Comparison of ENCODE assay signal across 21 cellular contexts in the genomic region with DNA sequence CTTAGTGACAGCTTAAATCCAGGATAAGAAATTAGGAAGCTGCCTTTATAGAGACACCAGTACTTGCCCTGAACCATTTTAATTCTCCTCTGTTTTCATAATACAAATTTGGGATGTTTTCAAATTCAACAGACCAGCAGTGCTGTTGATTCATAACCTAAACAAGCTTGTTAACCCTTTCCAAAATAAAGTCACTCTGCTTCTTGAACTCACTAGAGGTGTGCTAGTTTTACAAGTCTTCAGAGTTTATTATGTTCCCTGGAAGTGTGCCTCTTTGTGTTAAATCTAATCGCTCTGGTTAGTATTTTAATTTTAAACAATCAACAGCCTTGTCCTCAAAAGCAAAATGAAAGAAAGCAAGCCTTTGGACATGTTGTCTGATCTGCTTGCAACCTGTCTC.
DNase-seq lines count a peak whose midpoint lies in the region; FAIRE-seq and TF ChIP-seq lines count a peak whose summit lies in the region.
"Had no signal": no experiment of that assay in that cellular context is flagged by ENCODE, and none has a peak within 500 bp of the region (broad histone marks: within the 10 kb centered on the region; RNA-seq: fewer than 3 reads in every experiment).

No MANE protein-coding gene starts in this region.

- H3K27me3 Mint-ChIP-seq in MCF 10A (ENCODE audit: insufficient read depth, unreplicated experiment) (no peaks in the 10 kb centered on the region), osteocyte (ENCODE audit: unreplicated experiment) (no peaks in the 10 kb centered on the region)
- H3K27me3 Mint-ChIP-seq: activated naive CD8-positive, alpha-beta T cell treated with anti-CD3 and anti-CD28 coated beads, Interleukin-2, amount 50 U/mL, for 24 hours; type B pancreatic cell had no signal

- no peak for FAIRE-seq in endothelial cell of umbilical vein (lab: Jason Lieb, UNC)
- FAIRE-seq: HTR-8/SVneo had no signal

- no peaks in the 10 kb centered on the region for H3K9me3 Mint-ChIP-seq in MCF 10A (ENCODE audit: unreplicated experiment)
- H3K9me3 Mint-ChIP-seq in osteocyte (ENCODE audit: unreplicated experiment), result peaks cover 5% of the 10 kb centered on the region
- H3K9me3 Mint-ChIP-seq: type B pancreatic cell had no signal

- DNase-seq in MCF 10A (ENCODE audit: unreplicated experiment) (no peak), mammary epithelial cell (no peak), endothelial cell of umbilical vein (ENCODE audit: low read depth, low spot score) (peak; percentile 31), osteocyte (ENCODE audit: extremely low spot score, unreplicated experiment) (no peak), brain microvascular endothelial cell (no peak), COLO668 (lab: John Stamatoyannopoulos, UW; ENCODE audit: unreplicated experiment) (no peak)
- no peak for DNase-seq in effector memory CD4-positive, alpha-beta T cell
- DNase-seq: ACHN; activated CD4-positive, CD25-positive, alpha-beta regulatory T cell; activated naive CD8-positive, alpha-beta T cell treated with anti-CD3 and anti-CD28 coated beads, Interleukin-2, amount 50 U/mL, for 24 hours; CD4-positive, alpha-beta memory T cell; cerebellar nuclear complex; EL; foreskin keratinocyte; left cardiac atrium; NCI-H1694; stimulated activated CD4-positive, alpha-beta T cell treated with anti-CD3 and anti-CD28 coated beads, Interleukin-12 subunit alpha, Interleukin-12 subunit beta, amount 100 ng/mL, for 4 hours; T-helper 17 cell had no signal

- peaks cover 22% of the 10 kb centered on the region for H3K4me1 Mint-ChIP-seq in MCF 10A (ENCODE audit: insufficient read depth, unreplicated experiment)
- peaks cover 41% of the 10 kb centered on the region for H3K4me1 Mint-ChIP-seq in osteocyte (ENCODE audit: unreplicated experiment)
- H3K4me1 Mint-ChIP-seq: activated naive CD8-positive, alpha-beta T cell treated with anti-CD3 and anti-CD28 coated beads, Interleukin-2, amount 50 U/mL, for 24 hours; CD4-positive, alpha-beta memory T cell; T-helper 17 cell had no signal

- no peak overlapping the region for H2AFZ ChIP-seq in mammary epithelial cell (ENCODE audit: low read depth, low read length)
- H2AFZ ChIP-seq in endothelial cell of umbilical vein (ENCODE audit: low read depth, low read length), result peak overlapping the region; percentile 14

- BruUV-seq in MCF 10A (replicated peaks; lab: Mats Ljungman, UMichigan), result no TSS peak
- no TSS peak for BruUV-seq in mammary epithelial cell (replicated peaks; lab: Mats Ljungman, UMichigan)
- BruUV-seq in endothelial cell of umbilical vein (replicated peaks; lab: Mats Ljungman, UMichigan), result no TSS peak

- H3K79me2 ChIP-seq in mammary epithelial cell (ENCODE audit: insufficient read depth, low read length), result no peaks in the 10 kb centered on the region
- H3K79me2 ChIP-seq in endothelial cell of umbilical vein (ENCODE audit: control insufficient read depth, insufficient read depth, low read length), result no peaks in the 10 kb centered on the region

- H3K4me3 ChIP-seq in mammary epithelial cell (replicated peaks in 1 of 3; ENCODE audit: insufficient read depth in 1 of 3, low read depth in 2 of 3, low read length in 3 of 3) (no peak overlapping the region), endothelial cell of umbilical vein (replicated peaks in 1 of 3; ENCODE audit: insufficient read depth in 1 of 3, low read depth in 1 of 3, low read length in 3 of 3) (no peak overlapping the region), urinary bladder (ENCODE audit: low read depth, low read length) (no peak overlapping the region), brain microvascular endothelial cell (ENCODE audit: low read depth, low read length) (no peak overlapping the region)
- H3K4me3 ChIP-seq in effector memory CD4-positive, alpha-beta T cell (ENCODE audit: insufficient read depth, low read depth, low read length, poor library complexity, severe bottlenecking), result no peak overlapping the region

- CTCF ChIA-PET in MCF 10A (lab: Yijun Ruan, JAX), result interaction anchor here (0.6 to 1.0 kb wide), 4 partner anchors 9 to 65 kb away, joined by 3 to 5 read pairs (median 4); no protein-coding TSS in a partner anchor
- CTCF ChIA-PET in mammary epithelial cell (lab: Charles Lee; ENCODE audit: low non-redundant PET), result interaction anchor here (0.7 kb wide), 1 partner anchor 60 kb away, joined by 4 read pairs; no protein-coding TSS in a partner anchor
- CTCF ChIA-PET in endothelial cell of umbilical vein (lab: Charles Lee), result interaction anchor here (0.7 to 1.6 kb wide), 3 partner anchors 9 to 257 kb away, joined by 3 to 5 read pairs (median 4); no protein-coding TSS in a partner anchor

- POLR2A ChIA-PET in MCF 10A (lab: Yijun Ruan, JAX), result interaction anchor here (1.2 kb wide), 1 partner anchor 18 kb away, joined by 3 read pairs; no protein-coding TSS in a partner anchor
- POLR2A ChIA-PET in endothelial cell of umbilical vein (lab: Charles Lee), result interaction anchor here (1.1 kb wide), 1 partner anchor 256 kb away, joined by 6 read pairs; a partner anchor contains a TSS

- TF ChIP-seq POLR2A in endothelial cell of umbilical vein (IDR thresholded peaks at IDR 0.05; ENCODE audit: low read depth, low read length), result no peak

- no peak overlapping the region for H3K27ac ChIP-seq in mammary epithelial cell (ENCODE audit: insufficient read depth, low read depth, low read length)
- no peak overlapping the region for H3K27ac ChIP-seq in endothelial cell of umbilical vein (ENCODE audit: insufficient read depth, low read depth, low read length)
- peak overlapping the region; percentile 2 for H3K27ac ChIP-seq in urinary bladder (ENCODE audit: low read depth)
- H3K27ac ChIP-seq in brain microvascular endothelial cell, result no peak overlapping the region
- no peak overlapping the region for H3K27ac ChIP-seq in effector memory CD4-positive, alpha-beta T cell (ENCODE audit: insufficient read depth, low read length, poor library complexity, severe bottlenecking)
- H3K27ac ChIP-seq: foreskin keratinocyte had no signal

- H3K4me1 ChIP-seq in mammary epithelial cell (ENCODE audit: insufficient read depth, low read length) (no peaks in the 10 kb centered on the region), endothelial cell of umbilical vein (ENCODE audit: control insufficient read depth, extremely low read depth, insufficient read depth, low read length) (peaks cover 5% of the 10 kb centered on the region), urinary bladder (ENCODE audit: insufficient read depth) (peaks cover 1% of the 10 kb centered on the region)
- H3K4me1 ChIP-seq in effector memory CD4-positive, alpha-beta T cell (ENCODE audit: control insufficient read depth, insufficient read depth, low read length, poor library complexity, severe bottlenecking), result no peaks in the 10 kb centered on the region
- H3K4me1 ChIP-seq: foreskin keratinocyte had no signal

- intact Hi-C loops in MCF 10A (cut with micrococcal nuclease), result no loop called here
- intact Hi-C loops in mammary epithelial cell (cut with micrococcal nuclease), result loop anchor here (5.0 kb wide), 1 partner anchor 35 kb away; no protein-coding TSS in a partner anchor
- intact Hi-C loops in endothelial cell of umbilical vein (cut with micrococcal nuclease), result no loop called here

- H3K4me2 ChIP-seq in mammary epithelial cell (ENCODE audit: insufficient read depth, low read depth, low read length) (no peak overlapping the region), endothelial cell of umbilical vein (ENCODE audit: insufficient read depth, low read length) (no peak overlapping the region)

- H3K36me3 Mint-ChIP-seq in MCF 10A (ENCODE audit: insufficient read depth, unreplicated experiment) (no peaks in the 10 kb centered on the region), osteocyte (ENCODE audit: unreplicated experiment) (no peaks in the 10 kb centered on the region)
- H3K36me3 Mint-ChIP-seq: CD4-positive, alpha-beta memory T cell; type B pancreatic cell had no signal

- H3K9ac ChIP-seq in mammary epithelial cell (ENCODE audit: insufficient read depth, low read length), result no peak overlapping the region
- no peak overlapping the region for H3K9ac ChIP-seq in endothelial cell of umbilical vein (replicated peaks; ENCODE audit: extremely low read depth, insufficient read depth, low read length)

- 29% methylated on average over 1 of the region's 1 CpG for WGBS in mammary epithelial cell (ENCODE audit: low coverage, missing lambda C conversion rate)
- 27% methylated on average over 1 of the region's 1 CpG for WGBS in urinary bladder

- H3K36me3 ChIP-seq in mammary epithelial cell (ENCODE audit: insufficient read depth, low read length) (no peaks in the 10 kb centered on the region), endothelial cell of umbilical vein (ENCODE audit: control insufficient read depth in 2 of 2, extremely low read depth in 1 of 2, insufficient read depth in 2 of 2, low read length in 2 of 2) (no peaks in the 10 kb centered on the region), urinary bladder (ENCODE audit: insufficient read depth) (no peaks in the 10 kb centered on the region), brain microvascular endothelial cell (replicated peaks) (no peaks in the 10 kb centered on the region)
- H3K36me3 ChIP-seq in effector memory CD4-positive, alpha-beta T cell (ENCODE audit: control insufficient read depth, insufficient read depth, low read length), result no peaks in the 10 kb centered on the region

- dilution Hi-C loops in mammary epithelial cell (cut with HindIII; ENCODE audit: low sequenced_read_pairs) (no loop called here), endothelial cell of umbilical vein (cut with MboI; ENCODE audit: extremely low pct_ligation_motif_present, low sequenced_read_pairs) (no loop called here)

- peak overlapping the region; percentile 60 for H3K27ac Mint-ChIP-seq in MCF 10A (ENCODE audit: low read depth, unreplicated experiment)
- H3K27ac Mint-ChIP-seq in osteocyte (ENCODE audit: unreplicated experiment), result peak overlapping the region; percentile 61
- H3K27ac Mint-ChIP-seq: activated naive CD8-positive, alpha-beta T cell treated with anti-CD3 and anti-CD28 coated beads, Interleukin-2, amount 50 U/mL, for 24 hours; CD4-positive, alpha-beta memory T cell; T-helper 17 cell had no signal

- no peak overlapping the region for H3K4me3 Mint-ChIP-seq in MCF 10A (ENCODE audit: unreplicated experiment)
- H3K4me3 Mint-ChIP-seq in osteocyte (ENCODE audit: unreplicated experiment), result no peak overlapping the region
- H3K4me3 Mint-ChIP-seq: activated naive CD8-positive, alpha-beta T cell treated with anti-CD3 and anti-CD28 coated beads, Interleukin-2, amount 50 U/mL, for 24 hours; CD4-positive, alpha-beta memory T cell; T-helper 17 cell; type B pancreatic cell had no signal

- H3K27me3 ChIP-seq in mammary epithelial cell (ENCODE audit: insufficient read depth, low read length), result no peaks in the 10 kb centered on the region
- H3K27me3 ChIP-seq in endothelial cell of umbilical vein (ENCODE audit: control insufficient read depth in 2 of 2, insufficient read depth in 2 of 2, low read length in 2 of 2), result no peaks in the 10 kb centered on the region
- H3K27me3 ChIP-seq in brain microvascular endothelial cell (replicated peaks), result no peaks in the 10 kb centered on the region
- no peaks in the 10 kb centered on the region for H3K27me3 ChIP-seq in effector memory CD4-positive, alpha-beta T cell (replicated peaks; ENCODE audit: control insufficient read depth, insufficient read depth, low read length, poor library complexity, severe bottlenecking)
- H3K27me3 ChIP-seq: foreskin keratinocyte had no signal

- TF ChIP-seq CTCF in MCF 10A (IDR thresholded peaks at IDR 0.05; ENCODE audit: unreplicated experiment) (no peak), mammary epithelial cell (conservative IDR thresholded peaks at IDR 0.05 in 1 of 2, IDR thresholded peaks at IDR 0.05 in 1 of 2; ENCODE audit: extremely low read depth in 1 of 2, insufficient read depth in 1 of 2, low read depth in 1 of 2, low read length in 2 of 2) (no peak), endothelial cell of umbilical vein (IDR thresholded peaks at IDR 0.05; ENCODE audit: extremely low read depth in 1 of 2, insufficient read depth in 1 of 2, low read depth in 1 of 2, low read length in 2 of 2) (no peak), osteocyte (IDR thresholded peaks at IDR 0.05) (no peak), brain microvascular endothelial cell (IDR thresholded peaks at IDR 0.05; ENCODE audit: low read depth, low read length, missing control alignments) (no peak)

- in situ Hi-C loops in mammary epithelial cell (cut with MboI; ENCODE audit: low sequenced_read_pairs in 2 of 2) (no loop called here), brain microvascular endothelial cell (cut with HindIII; ENCODE audit: low pct_ligation_motif_present, low sequenced_read_pairs) (no loop called here)

- H3K9me3 ChIP-seq in mammary epithelial cell (replicated peaks; ENCODE audit: insufficient read depth, low read length) (no peaks in the 10 kb centered on the region), endothelial cell of umbilical vein (replicated peaks; ENCODE audit: control insufficient read depth, insufficient read depth, low read length) (no peaks in the 10 kb centered on the region)
- no peaks in the 10 kb centered on the region for H3K9me3 ChIP-seq in effector memory CD4-positive, alpha-beta T cell (ENCODE audit: control insufficient read depth, low read length)

- H3K9me1 ChIP-seq in endothelial cell of umbilical vein (replicated peaks; ENCODE audit: control insufficient read depth, extremely low read depth, insufficient read depth, low read length), result no peaks in the 10 kb centered on the region

- H4K20me1 ChIP-seq in mammary epithelial cell (ENCODE audit: insufficient read depth, low read length) (no peaks in the 10 kb centered on the region), endothelial cell of umbilical vein (replicated peaks; ENCODE audit: control insufficient read depth, extremely low read depth, insufficient read depth, low read length) (no peaks in the 10 kb centered on the region)
